ENCODE assay signal across 8 cellular contexts in genomic region chr7:75993689-75994387, GRCh38. TPM values are rescaled to one million over a fixed set of nuclear protein-coding genes. Genes with fewer than 3 reads are reported as not detected.
DNase-seq lines count a peak whose midpoint lies in the region; ATAC-seq and TF ChIP-seq lines count a peak whose summit lies in the region.

No MANE protein-coding gene starts in this region.

- POLR2A ChIA-PET in HEK293 (lab: Yijun Ruan, JAX), result interaction anchor here (0.6 kb wide), 1 partner anchor 20 kb away, joined by 4 read pairs; no protein-coding TSS in a partner anchor

- ATAC-seq in right cardiac atrium, result peak; percentile 59 to 70

- CTCF ChIA-PET in HEK293 (lab: Yijun Ruan, JAX), result interaction anchor here (1.1 to 1.4 kb wide), 2 partner anchors 127 to 321 kb away, joined by 3 to 4 read pairs; no protein-coding TSS in a partner anchor

- H3K27me3 ChIP-seq in right cardiac atrium (ENCODE audit: control insufficient read depth, insufficient read depth), result no peaks in the 10 kb centered on the region

- intact Hi-C loops in right cardiac atrium (cut with DNase I) (loop anchor here in 1 of 4 donors (5.0 kb wide), 1 partner anchor 77 kb away; the partner anchor contains the start of gene POR), posterior vena cava (cut with DNase I) (no loop called here)

- peak overlapping the region; percentile 58 for H3K4me3 ChIP-seq in HEK293 (ENCODE audit: low read depth, low read length)
- peak overlapping the region; percentile 68 for H3K4me3 ChIP-seq in astrocyte of the spinal cord (ENCODE audit: low read depth, low read length)
- peak overlapping the region; percentile 69 for H3K4me3 ChIP-seq in right cardiac atrium (ENCODE audit: low read length)

- TF ChIP-seq CTCF in HEK293 (tag by site-specific recombination; IDR thresholded peaks at IDR 0.05), result no peak
- TF ChIP-seq CTCF in astrocyte of the spinal cord (IDR thresholded peaks at IDR 0.05; ENCODE audit: low read depth, low read length), result no peak

- in situ Hi-C loops in astrocyte of the spinal cord (cut with HindIII; ENCODE audit: low sequenced_read_pairs), result no loop called here

- no peaks in the 10 kb centered on the region for H3K4me1 ChIP-seq in HEK293 (ENCODE audit: control insufficient read depth, insufficient read depth, low read length)
- peaks cover 14% of the 10 kb centered on the region for H3K4me1 ChIP-seq in right cardiac atrium (ENCODE audit: control insufficient read depth, insufficient read depth, low read length)

- H3K36me3 ChIP-seq in HEK293 (ENCODE audit: control insufficient read depth in 2 of 2, insufficient read depth in 1 of 2, low read length in 2 of 2), result peaks cover 5 to 8% of the 10 kb centered on the region in 2 experiments; a peak in 2 of 3 replicates

- H3K9me3 ChIP-seq in HEK293 (ENCODE audit: control insufficient read depth, insufficient read depth, low read depth, low read length) (no peaks in the 10 kb centered on the region), right cardiac atrium (ENCODE audit: control insufficient read depth, low read length) (no peaks in the 10 kb centered on the region)

- DNase-seq in NCI-H1436 (lab: John Stamatoyannopoulos, UW) (peak; percentile 3), NCI-H1436 treated with DMSO at 0.1 percent for 48 hours (lab: John Stamatoyannopoulos, UW) (no peak), NCI-H82 (lab: John Stamatoyannopoulos, UW) (peak; percentile 68), astrocyte of the spinal cord (ENCODE audit: low read depth, low spot score) (peak; percentile 58), right cardiac atrium (peak; percentile 90 to 94 (median 92)), posterior vena cava (ENCODE audit: low spot score) (peak; percentile 95), superior temporal gyrus (ENCODE audit: extremely low spot score) (no peak)

- WGBS in right cardiac atrium, result 2% methylated on average over 40 of the region's 40 CpGs

- peak overlapping the region; percentile 42; the same call in 1 of the 2 replicates for H3K27ac ChIP-seq in HEK293 (ENCODE audit: extremely low read depth, low read depth, low read length)
- peak overlapping the region; percentile 84 for H3K27ac ChIP-seq in right cardiac atrium (ENCODE audit: low read length)

TF ChIP-seq in HEK293, 187 proteins besides CTCF, POLR2A, EP300 and RAD21 (continues in another document):
- TF ChIP-seq ZNF184 (tag by site-specific recombination; IDR thresholded peaks at IDR 0.05) (no peak), ZNF645 (tag by site-specific recombination; IDR thresholded peaks at IDR 0.05) (no peak), ZBTB10 (tag by site-specific recombination; IDR thresholded peaks at IDR 0.05) (peak; percentile 40; the same call in 1 of the 2 replicates), ZNF707 (tag by site-specific recombination; IDR thresholded peaks at IDR 0.05) (no peak), ZNF560 (tag by site-specific recombination; IDR thresholded peaks at IDR 0.05; ENCODE audit: borderline replicate concordance) (no peak), GLIS1 (tag by site-specific recombination; IDR thresholded peaks at IDR 0.05) (no peak), ZSCAN23 (tag by site-specific recombination; IDR thresholded peaks at IDR 0.05) (no peak), BCL11B (tag by site-specific recombination; IDR thresholded peaks at IDR 0.05; ENCODE audit: low read depth) (peak; percentile 79; the same call in 1 of the 2 replicates), ZNF837 (tag by site-specific recombination; IDR thresholded peaks at IDR 0.05) (no peak), ZBTB8A (tag by site-specific recombination; IDR thresholded peaks at IDR 0.05) (0 out of 2 replicates have a peak, but pooled peaks have one; percentile 13), ZNF623 (tag by site-specific recombination; IDR thresholded peaks at IDR 0.05) (no peak), ZNF76 (tag by site-specific recombination; IDR thresholded peaks at IDR 0.05; ENCODE audit: borderline replicate concordance, low read depth) (no peak), ZNF629 (tag by site-specific recombination; IDR thresholded peaks at IDR 0.05) (no peak), ZNF548 (tag by site-specific recombination; IDR thresholded peaks at IDR 0.05) (no peak), ZNF596 (tag by site-specific recombination; IDR thresholded peaks at IDR 0.05) (no peak), HIC1 (tag by site-specific recombination; IDR thresholded peaks at IDR 0.05) (no peak), ZSCAN5A (tag by site-specific recombination; IDR thresholded peaks at IDR 0.05) (no peak), ZNF580 (tag by site-specific recombination; IDR thresholded peaks at IDR 0.05) (no peak), ZNF510 (tag by site-specific recombination; IDR thresholded peaks at IDR 0.05; ENCODE audit: insufficient replicate concordance) (no peak), ZNF214 (tag by site-specific recombination; IDR thresholded peaks at IDR 0.05; ENCODE audit: borderline replicate concordance) (no peak)

RNA-seq across cellular contexts. Expression of gene TMEM120A, which starts 0.6 kb away (rescaled TPM):
- 100 to 1,000 TPM in 1 of 4 donors, 10 to 100 TPM in 3; 67.7 to 111 (median 82.3) TPM for total RNA-seq in right cardiac atrium
- 88.7 TPM for polyA plus RNA-seq in right cardiac atrium
- total RNA-seq in posterior vena cava, result 10 to 100 TPM; 54.2 to 55.3 TPM

RNA-seq across cellular contexts. Expression of gene STYXL1, which starts 54.0 kb away (rescaled TPM):
- total RNA-seq in right cardiac atrium (10 to 100 TPM; 10.2 to 28.5 (median 21.1) TPM), posterior vena cava (10 to 100 TPM in 1 of 2 donors, 1 to 10 TPM in 1; 4.8 to 22.6 TPM)
- 43.7 TPM for polyA plus RNA-seq in right cardiac atrium

RNA-seq across cellular contexts. Expression of gene MDH2, which starts 54.1 kb away (rescaled TPM):
- 100 to 1,000 TPM; 336 to 499 (median 479) TPM for total RNA-seq in right cardiac atrium
- polyA plus RNA-seq in right cardiac atrium, result 310 TPM
- total RNA-seq in posterior vena cava, result 10 to 100 TPM; 94.5 to 94.9 TPM

Comparison
In these comparisons a context has a peak if more than half of its experiments do, and no peak if none do; other contexts are left out.
1. DNase-seq: peak in NCI-H1436 (single experiment), NCI-H82 (single experiment), astrocyte of the spinal cord (single experiment), right cardiac atrium (3 of 3) and posterior vena cava (single experiment); none in NCI-H1436 treated with DMSO at 0.1 percent for 48 hours (single experiment) and superior temporal gyrus (single experiment).
2. Peak in every context shown above with its lines, with median percentiles within 50 percentile points of each other: H3K4me3 ChIP-seq.